In the genomic region with DNA sequence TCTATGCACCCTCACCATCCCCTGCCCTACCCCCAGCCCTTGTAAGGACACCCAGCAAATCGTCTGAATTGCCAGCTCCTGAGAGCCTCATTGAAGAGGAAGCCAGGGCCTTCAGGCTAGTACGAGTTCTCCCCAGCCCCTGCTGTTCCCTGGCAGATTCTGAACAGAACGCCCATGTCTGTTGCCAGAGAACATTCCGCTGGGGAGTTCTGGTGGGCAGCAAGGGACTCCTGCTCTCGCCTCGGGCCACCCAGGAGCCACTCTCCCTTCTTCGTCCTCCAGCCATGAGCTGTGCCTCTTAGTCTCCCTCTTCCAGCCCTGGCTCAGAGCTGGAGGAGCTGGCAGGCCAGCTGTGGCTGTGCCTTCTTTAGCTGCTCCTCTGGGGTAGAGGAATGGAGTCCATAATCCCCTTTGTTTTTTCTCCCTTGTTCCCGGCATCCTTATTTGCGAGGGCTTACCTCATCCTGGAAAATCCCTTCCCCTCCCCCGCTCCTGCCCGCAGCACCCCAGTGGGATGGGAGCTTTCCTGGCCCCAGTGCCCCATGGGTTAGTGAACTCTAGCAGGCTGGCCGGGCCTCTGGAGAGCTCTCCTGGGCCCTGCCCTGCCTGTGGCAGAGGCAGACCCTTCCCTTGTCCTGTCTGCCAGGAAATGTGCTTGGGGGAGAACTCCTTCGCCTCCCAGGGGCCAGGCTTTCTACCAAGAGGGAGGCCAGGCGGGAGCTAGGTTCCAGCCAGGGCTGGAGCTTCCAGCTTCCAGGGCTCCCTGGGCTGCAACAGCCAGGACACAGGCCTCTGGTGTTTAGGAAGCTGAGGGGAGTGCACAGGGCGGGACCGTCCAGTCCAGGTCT, we compare ENCODE assay signal across 8 cellular contexts. TPM values are rescaled to one million over a fixed set of nuclear protein-coding genes. Genes with fewer than 3 reads are reported as not detected.
DNase-seq lines count a peak whose midpoint lies in the region; ATAC-seq, FAIRE-seq and TF ChIP-seq lines count a peak whose summit lies in the region.

No MANE protein-coding gene starts in this region.

- H3K27me3 ChIP-seq in right cardiac atrium (ENCODE audit: control insufficient read depth, insufficient read depth) (no peaks in the 10 kb centered on the region), sigmoid colon (no peaks in the 10 kb centered on the region)

- DNase-seq in amniotic stem cell (lab: John Stamatoyannopoulos, UW) = peak; percentile 46
- DNase-seq in right cardiac atrium = peak; percentile 65 to 86 (median 84)
- DNase-seq in sigmoid colon = peak; percentile 73
- DNase-seq in GM19239 (ENCODE audit: insufficient read length, low spot score) = no peak
- no peak for DNase-seq in mesenteric fat pad (ENCODE audit: low spot score)
- no peak for DNase-seq in NCI-H2227 treated with DMSO at 0.1 percent for 48 hours (lab: John Stamatoyannopoulos, UW)

- H3K36me3 ChIP-seq in sigmoid colon = peaks cover 0 to 7% (median 0%) of the 10 kb centered on the region in 4 donors

- intact Hi-C loops in right cardiac atrium (cut with DNase I) (no loop called here), sigmoid colon (cut with DNase I) (loop anchor here (5.0 kb wide), 1 partner anchor 510 kb away; no protein-coding TSS in a partner anchor)

- H3K27ac ChIP-seq in right cardiac atrium (ENCODE audit: low read length) (peak overlapping the region; percentile 82), sigmoid colon (peak overlapping the region; percentile 81 to 94 (median 88))

- ATAC-seq in right cardiac atrium (peak; percentile 57 to 60), HG02571 (IDR thresholded peaks at IDR 0.05; ENCODE audit: unreplicated experiment) (no peak)

- WGBS in right cardiac atrium = 32% methylated on average over 16 of the region's 16 CpGs
- 71 to 76% methylated on average over 16 of the region's 16 CpGs for WGBS in sigmoid colon, 2 donors

- no peak for TF ChIP-seq CTCF in sigmoid colon (IDR thresholded peaks at IDR 0.05)

- no peak for TF ChIP-seq POLR2A in sigmoid colon (IDR thresholded peaks at IDR 0.05)

- H3K4me3 ChIP-seq in right cardiac atrium (ENCODE audit: low read length) (no peak overlapping the region), sigmoid colon (no peak overlapping the region)

- H3K4me1 ChIP-seq in right cardiac atrium (ENCODE audit: control insufficient read depth, insufficient read depth, low read length) (peaks cover 41% of the 10 kb centered on the region), sigmoid colon (peaks cover 0 to 83% (median 80%) of the 10 kb centered on the region in 4 donors)

- peak in 1 of 4 donors; percentile 41 for TF ChIP-seq EP300 in sigmoid colon (IDR thresholded peaks at IDR 0.05)

- H3K9me3 ChIP-seq in right cardiac atrium (ENCODE audit: control insufficient read depth, low read length) = no peaks in the 10 kb centered on the region
- no peaks in the 10 kb centered on the region for H3K9me3 ChIP-seq in sigmoid colon

- peak; percentile 89 for FAIRE-seq in G401.6 (lab: Jason Lieb, UNC)
- no peak for FAIRE-seq in GM19239 (lab: Jason Lieb, UNC)

RNA-seq across cellular contexts. Expression of gene TRIM8, which starts 16.6 kb away (rescaled TPM):
- 100 to 1,000 TPM; 104 to 120 (median 109) TPM for total RNA-seq in right cardiac atrium
- polyA plus RNA-seq in right cardiac atrium = 71.4 TPM
- 10 to 100 TPM; 58.9 to 88.6 (median 67.1) TPM for total RNA-seq in sigmoid colon
- polyA plus RNA-seq in sigmoid colon = 10 to 100 TPM; 25.0 to 53.0 (median 46.8) TPM
- 146 TPM for total RNA-seq in mesenteric fat pad

Comparison
In these comparisons a context has a peak if more than half of its experiments do, and no peak if none do; other contexts are left out.
1. DNase-seq: peak in amniotic stem cell (single experiment), right cardiac atrium (3 of 3) and sigmoid colon (single experiment); none in GM19239 (single experiment), mesenteric fat pad (single experiment) and NCI-H2227 treated with DMSO at 0.1 percent for 48 hours (single experiment).